In the genomic region with DNA sequence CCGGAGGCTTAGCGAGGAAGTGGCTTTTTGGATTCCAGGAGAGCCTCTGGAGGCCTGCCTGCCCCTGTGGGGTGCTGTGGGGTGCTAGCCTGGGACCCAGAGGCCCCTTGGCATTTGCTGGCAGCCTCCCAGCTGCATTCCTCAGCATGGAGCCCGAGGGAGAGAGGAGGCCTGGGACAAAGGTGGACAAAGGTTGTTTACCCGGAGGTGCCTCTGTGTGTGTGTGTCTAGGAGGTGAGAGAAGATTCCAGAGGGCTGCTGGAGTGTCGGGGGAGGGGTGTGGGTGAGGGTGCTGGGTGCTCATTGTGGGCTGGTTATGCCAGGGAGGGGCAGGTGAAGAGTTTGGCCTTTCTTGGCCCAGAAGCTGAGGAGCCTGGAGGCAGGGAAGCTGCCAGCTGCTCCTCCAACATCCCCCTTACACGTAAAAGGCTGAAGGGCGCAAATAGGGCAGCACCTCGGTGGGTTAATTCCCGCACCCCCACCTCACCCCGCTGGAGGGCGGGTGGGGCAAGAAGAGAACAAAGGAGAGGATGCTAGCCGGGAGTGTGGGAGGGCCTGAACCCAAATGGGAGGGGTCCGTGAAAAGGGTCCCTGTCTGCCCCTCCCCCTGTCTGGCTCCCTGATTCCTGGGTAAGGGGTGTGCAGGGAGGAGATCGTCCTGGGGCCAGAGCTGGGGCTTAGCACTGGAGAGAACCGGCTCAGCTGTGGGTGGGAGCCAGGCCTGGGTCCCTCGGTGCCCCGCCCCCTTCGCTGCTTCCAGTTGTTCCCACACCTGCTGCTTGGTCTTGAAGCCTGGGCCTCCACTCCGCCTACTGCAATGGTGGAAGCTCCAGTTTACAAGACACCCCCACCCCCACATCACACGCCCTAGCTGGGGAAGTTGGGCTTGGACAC, we compare ENCODE assay signal across 9 cellular contexts. TPM values are rescaled to one million over a fixed set of nuclear protein-coding genes. Genes with fewer than 3 reads are reported as not detected.
A peak's percentile ranks its signal among the peaks of the same experiment; 100 is the strongest.
DNase-seq lines count a peak whose midpoint lies in the region; ATAC-seq, FAIRE-seq and TF ChIP-seq lines count a peak whose summit lies in the region.
"Had no signal": no experiment of that assay in that cellular context is flagged by ENCODE, and none has a peak within 500 bp of the region (broad histone marks: within the 10 kb centered on the region; RNA-seq: fewer than 3 reads in every experiment).

No MANE protein-coding gene starts in this region.

- TF ChIP-seq CTCF in astrocyte (IDR thresholded peaks at IDR 0.05; ENCODE audit: insufficient read depth, low read depth, low read length), result no peak

- FAIRE-seq in astrocyte (lab: Jason Lieb, UNC), result no peak
- FAIRE-seq: GM12878 had no signal

- peak overlapping the region; percentile 67 for H3K9ac ChIP-seq in astrocyte (ENCODE audit: low read length)

- intact Hi-C loops in left colon (cut with DNase I, micrococcal nuclease), result no loop called here
- intact Hi-C loops in CD4-positive, alpha-beta memory T cell (cut with micrococcal nuclease), result loop anchor here (1.0 to 2.0 kb wide), 2 partner anchors 10 to 23 kb away; a partner anchor contains a TSS

- no peaks in the 10 kb centered on the region for H3K9me3 Mint-ChIP-seq in astrocyte (ENCODE audit: unreplicated experiment)
- no peaks in the 10 kb centered on the region for H3K9me3 Mint-ChIP-seq in CD4-positive, alpha-beta memory T cell

- H3K27ac Mint-ChIP-seq in astrocyte (ENCODE audit: unreplicated experiment), result peak overlapping the region; percentile 94
- H3K27ac Mint-ChIP-seq in CD4-positive, alpha-beta memory T cell, result peak overlapping the region in 3 of 7 donors; percentile 60 to 77 (median 72)

- H2AFZ ChIP-seq in astrocyte (ENCODE audit: low read depth, low read length), result peak overlapping the region; percentile 72

- peaks cover 23% of the 10 kb centered on the region for H3K4me1 Mint-ChIP-seq in astrocyte (ENCODE audit: low read depth, unreplicated experiment)
- H3K4me1 Mint-ChIP-seq in CD4-positive, alpha-beta memory T cell, result peaks cover 5 to 17% (median 12%) of the 10 kb centered on the region in 4 donors

- H3K79me2 ChIP-seq in astrocyte (ENCODE audit: insufficient read depth, low read length), result no peaks in the 10 kb centered on the region

- H3K36me3 ChIP-seq in astrocyte (ENCODE audit: insufficient read depth, low read length), result no peaks in the 10 kb centered on the region
- no peaks in the 10 kb centered on the region for H3K36me3 ChIP-seq in CD4-positive, alpha-beta memory T cell (ENCODE audit: insufficient read depth, low read length)

- H3K36me3 Mint-ChIP-seq in astrocyte (ENCODE audit: low read depth, unreplicated experiment), result peaks cover 9% of the 10 kb centered on the region
- no peaks in the 10 kb centered on the region for H3K36me3 Mint-ChIP-seq in CD4-positive, alpha-beta memory T cell

- H3K27me3 ChIP-seq in astrocyte (ENCODE audit: insufficient read depth, low read length), result no peaks in the 10 kb centered on the region
- no peaks in the 10 kb centered on the region for H3K27me3 ChIP-seq in CD4-positive, alpha-beta memory T cell (ENCODE audit: insufficient read depth, low read length)

- no peaks in the 10 kb centered on the region for H3K9me3 ChIP-seq in astrocyte (ENCODE audit: insufficient read depth, low read depth, low read length)
- no peaks in the 10 kb centered on the region for H3K9me3 ChIP-seq in CD4-positive, alpha-beta memory T cell (ENCODE audit: control insufficient read depth in 1 of 2, low read length in 2 of 2)

- in situ Hi-C loops in ACHN (cut with HindIII; ENCODE audit: low pct_ligation_motif_present, low pct_unique_long_range_greater_than_20kb, low sequenced_read_pairs), result no loop called here

- H4K20me1 ChIP-seq in astrocyte (ENCODE audit: insufficient read depth, low read length), result no peaks in the 10 kb centered on the region

- no peaks in the 10 kb centered on the region for H3K27me3 Mint-ChIP-seq in astrocyte (ENCODE audit: low read depth, unreplicated experiment)
- H3K27me3 Mint-ChIP-seq in CD4-positive, alpha-beta memory T cell, result no peaks in the 10 kb centered on the region

- ATAC-seq in left colon (peak; percentile 65), HG03432 (IDR thresholded peaks at IDR 0.05; ENCODE audit: unreplicated experiment) (no peak)

- peak overlapping the region; percentile 67 for H3K4me3 ChIP-seq in Jurkat, Clone E6-1 (ENCODE audit: low read length)
- H3K4me3 ChIP-seq in astrocyte (ENCODE audit: insufficient read depth, low read depth, low read length), result peak overlapping the region; percentile 19
- H3K4me3 ChIP-seq in CD4-positive, alpha-beta memory T cell (ENCODE audit: low read length in 2 of 2), result no peak overlapping the region
- H3K4me3 ChIP-seq: GM12878 had no signal

- CTCF ChIA-PET in CD4-positive, alpha-beta memory T cell (lab: Charles Lee; ENCODE audit: partially characterized antibody), result interaction anchor here (1.6 to 3.7 kb wide), 5 partner anchors 19 to 64 kb away, joined by 8 to 29 read pairs (median 13); a partner anchor contains a TSS

- DNase-seq in ACHN, result peak; percentile 70
- no peak for DNase-seq in Jurkat, Clone E6-1 (ENCODE audit: low read depth, low spot score)
- DNase-seq in astrocyte (ENCODE audit: low read depth), result no peak
- peak; percentile 62 to 66 for DNase-seq in left colon
- no peak for DNase-seq in T-helper 9 cell
- no peak for DNase-seq in CD4-positive, alpha-beta memory T cell

- POLR2A ChIA-PET in CD4-positive, alpha-beta memory T cell (lab: Charles Lee; ENCODE audit: partially characterized antibody), result interaction anchor here (0.8 to 5.7 kb wide), 6 partner anchors 10 to 142 kb away, joined by 3 to 65 read pairs (median 8); a partner anchor contains a TSS

- H3K4me3 Mint-ChIP-seq in astrocyte (ENCODE audit: unreplicated experiment), result no peak overlapping the region
- no peak overlapping the region for H3K4me3 Mint-ChIP-seq in CD4-positive, alpha-beta memory T cell

- H3K4me2 ChIP-seq in astrocyte (ENCODE audit: low read length), result peak overlapping the region; percentile 71

- peak overlapping the region; percentile 62 for H3K27ac ChIP-seq in astrocyte (ENCODE audit: low read depth, low read length)
- H3K27ac ChIP-seq in temporal lobe (ENCODE audit: low read depth, low read length), result peak overlapping the region; percentile 92
- no peak overlapping the region for H3K27ac ChIP-seq in CD4-positive, alpha-beta memory T cell (ENCODE audit: low read depth, low read length)

- peaks cover 31% of the 10 kb centered on the region for H3K4me1 ChIP-seq in astrocyte (ENCODE audit: insufficient read depth, low read length)
- H3K4me1 ChIP-seq in CD4-positive, alpha-beta memory T cell (ENCODE audit: insufficient read depth, low read length), result peaks cover 16% of the 10 kb centered on the region

RNA-seq across cellular contexts. Expression of a gene that starts 9.9 kb away (rescaled TPM):
- polyA plus RNA-seq in Jurkat, Clone E6-1 (2012; ENCODE audit: insufficient read depth, insufficient read length), result 3.1 TPM
- total RNA-seq in astrocyte (8.4 and 9.0 TPM in 2 replicates), left colon (1 to 10 TPM; 4.7 to 5.2 TPM), temporal lobe (8.4 TPM)
- 1 to 10 TPM; 2.7 to 5.1 TPM for total RNA-seq in CD4-positive, alpha-beta memory T cell
- 1 to 10 TPM; 2.7 to 2.8 TPM for polyA plus RNA-seq in CD4-positive, alpha-beta memory T cell

RNA-seq across cellular contexts. Expression of a gene that starts 23.3 kb away (rescaled TPM):
- polyA plus RNA-seq in Jurkat, Clone E6-1 (2012; ENCODE audit: insufficient read depth, insufficient read length), result 27.6 TPM
- total RNA-seq in astrocyte (44.5 and 46.6 TPM in 2 replicates), left colon (10 to 100 TPM; 36.1 to 46.7 TPM), temporal lobe (8.1 TPM)
- total RNA-seq in CD4-positive, alpha-beta memory T cell, result 10 to 100 TPM; 28.8 to 30.8 TPM
- 1 to 10 TPM; 2.8 to 5.9 TPM for polyA plus RNA-seq in CD4-positive, alpha-beta memory T cell

RNA-seq across cellular contexts. Expression of a gene that starts 36.1 kb away (rescaled TPM):
- polyA plus RNA-seq in Jurkat, Clone E6-1 (2012; ENCODE audit: insufficient read depth, insufficient read length), result 9.0 TPM
- total RNA-seq in astrocyte (3.9 and 4.7 TPM in 2 replicates), left colon (10 to 100 TPM; 22.3 to 22.6 TPM), temporal lobe (4.2 TPM)
- total RNA-seq in CD4-positive, alpha-beta memory T cell, result 10 to 100 TPM; 41.9 to 48.1 TPM
- 10 to 100 TPM; 10.3 to 10.5 TPM for polyA plus RNA-seq in CD4-positive, alpha-beta memory T cell

RNA-seq across cellular contexts. Expression of a gene that starts 39.3 kb away (rescaled TPM):
- polyA plus RNA-seq in Jurkat, Clone E6-1 (2012; ENCODE audit: insufficient read depth, insufficient read length), result 10.3 TPM
- total RNA-seq in astrocyte, result 76.5 and 92.0 TPM in 2 replicates
- total RNA-seq in left colon, result 100 to 1,000 TPM; 335 to 566 TPM
- 3.9 TPM for total RNA-seq in temporal lobe
- total RNA-seq in CD4-positive, alpha-beta memory T cell, result 1 to 10 TPM; 3.8 to 6.0 TPM
- under 1 TPM; 0.30 to 0.80 TPM for polyA plus RNA-seq in CD4-positive, alpha-beta memory T cell

RNA-seq across cellular contexts. Expression of a gene that starts 50.1 kb away (rescaled TPM):
- polyA plus RNA-seq in Jurkat, Clone E6-1 (2012; ENCODE audit: insufficient read depth, insufficient read length), result 276 TPM
- 4.0 and 4.7 TPM in 2 replicates for total RNA-seq in astrocyte
- total RNA-seq in left colon, result 10 to 100 TPM in 1 of 2 donors, 1 to 10 TPM in 1; 5.4 to 12.2 TPM
- total RNA-seq in temporal lobe, result 4.2 TPM
- total RNA-seq in CD4-positive, alpha-beta memory T cell, result 100 to 1,000 TPM; 403 to 405 TPM
- 10 to 100 TPM in 1 of 2 donors, 1 to 10 TPM in 1; 8.1 to 64.4 TPM for polyA plus RNA-seq in CD4-positive, alpha-beta memory T cell

Comparison
In these comparisons a context has a peak if more than half of its experiments do, and no peak if none do; other contexts are left out.
1. DNase-seq: peak in ACHN (single experiment) and left colon (2 of 2); none in Jurkat, Clone E6-1 (single experiment), astrocyte (single experiment), T-helper 9 cell (single experiment) and CD4-positive, alpha-beta memory T cell (0 of 5).
2. H3K4me3 ChIP-seq: peak in Jurkat, Clone E6-1 (single experiment) and astrocyte (single experiment); none in CD4-positive, alpha-beta memory T cell (0 of 2).